Comparison of ENCODE assay signal across 8 cellular contexts in genomic region chrX:155215443-155216178, GRCh38. TPM values are rescaled to one million over a fixed set of nuclear protein-coding genes. Genes with fewer than 3 reads are reported as not detected.
DNase-seq lines count a peak whose midpoint lies in the region; ATAC-seq, FAIRE-seq and TF ChIP-seq lines count a peak whose summit lies in the region.

No MANE protein-coding gene starts in this region.

- peaks cover 0 to 8% of the 10 kb centered on the region in 2 donors for H3K4me1 ChIP-seq in adrenal gland (replicated peaks in 1 of 2)
- H3K4me1 ChIP-seq in keratinocyte (ENCODE audit: control insufficient read depth, extremely low read depth, insufficient read depth, low read length), result peaks cover 4% of the 10 kb centered on the region
- H3K4me1 ChIP-seq in stomach, result peaks cover 0 to 24% (median 15%) of the 10 kb centered on the region in 4 donors

- H3K27ac ChIP-seq in adrenal gland, result peak overlapping the region in 4 of 5 donors; percentile 24 to 93 (median 58)
- peak overlapping the region; percentile 59 for H3K27ac ChIP-seq in keratinocyte (ENCODE audit: control insufficient read depth, insufficient read depth, low read length)
- peak overlapping the region; percentile 80 to 93 (median 90) for H3K27ac ChIP-seq in stomach

- TF ChIP-seq EP300 in stomach (IDR thresholded peaks at IDR 0.05), result no peak

- H3K9ac ChIP-seq in keratinocyte (ENCODE audit: control insufficient read depth, extremely low read depth, insufficient read depth, low read length), result peak overlapping the region; percentile 76

- TF ChIP-seq CTCF in adrenal gland (IDR thresholded peaks at IDR 0.05) (no peak), keratinocyte (optimal IDR thresholded peaks at IDR 0.05 in 1 of 3, IDR thresholded peaks at IDR 0.05 in 1 of 3, conservative IDR thresholded peaks at IDR 0.05 in 1 of 3; ENCODE audit: extremely low read depth in 1 of 3, insufficient read depth in 2 of 3, low read length in 3 of 3) (no peak), stomach (IDR thresholded peaks at IDR 0.05) (no peak)

- dilution Hi-C loops in keratinocyte (cut with MboI; ENCODE audit: extremely low pct_ligation_motif_present, low sequenced_read_pairs), result no loop called here

- no peaks in the 10 kb centered on the region for H4K20me1 ChIP-seq in keratinocyte (ENCODE audit: control insufficient read depth, extremely low read depth, insufficient read depth, low read length)

- H3K4me3 ChIP-seq in adrenal gland, result peak overlapping the region in 1 of 4 donors; percentile 81
- peak overlapping the region; percentile 57 to 80 (median 77) for H3K4me3 ChIP-seq in keratinocyte (ENCODE audit: control insufficient read depth in 2 of 3, extremely low read depth in 1 of 3, insufficient read depth in 2 of 3, low read depth in 1 of 3, low read length in 3 of 3)
- H3K4me3 ChIP-seq in stomach, result peak overlapping the region; percentile 61 to 85 (median 74)

- H3K4me2 ChIP-seq in keratinocyte (ENCODE audit: control insufficient read depth, extremely low read depth, insufficient read depth, low read depth, low read length), result peak overlapping the region; percentile 84

- intact Hi-C loops in adrenal gland (cut with DNase I) (no loop called here), stomach (cut with DNase I; ENCODE audit: low total_unique reads) (no loop called here)

- 41 to 75% (median 55%) methylated on average over 8 to 15 of the region's 15 CpGs for WGBS in adrenal gland, 4 donors
- 37 to 65% (median 44%) methylated on average over 15 of the region's 15 CpGs for WGBS in stomach, 5 donors

- H3K36me3 ChIP-seq in adrenal gland (replicated peaks in 1 of 2) (no peaks in the 10 kb centered on the region), keratinocyte (ENCODE audit: control insufficient read depth in 2 of 2, extremely low read depth in 1 of 2, insufficient read depth in 2 of 2, low read length in 2 of 2) (no peaks in the 10 kb centered on the region), stomach (peaks cover 0 to 4% (median under 1%) of the 10 kb centered on the region in 4 donors)

- FAIRE-seq in keratinocyte (lab: Jason Lieb, UNC), result no peak

- H2AFZ ChIP-seq in keratinocyte (ENCODE audit: control insufficient read depth, low read length), result peak overlapping the region; percentile 89

- no peaks in the 10 kb centered on the region for H3K9me3 ChIP-seq in adrenal gland (replicated peaks in 1 of 3)
- no peaks in the 10 kb centered on the region for H3K9me3 ChIP-seq in keratinocyte (ENCODE audit: control insufficient read depth, low read depth, low read length)
- H3K9me3 ChIP-seq in stomach, result no peaks in the 10 kb centered on the region

- H3K27me3 ChIP-seq in adrenal gland (no peaks in the 10 kb centered on the region), keratinocyte (ENCODE audit: control insufficient read depth, extremely low read depth, insufficient read depth, low read length) (no peaks in the 10 kb centered on the region), stomach (no peaks in the 10 kb centered on the region)

- TF ChIP-seq POLR2A in adrenal gland (IDR thresholded peaks at IDR 0.05) (no peak), stomach (IDR thresholded peaks at IDR 0.05) (no peak)

- H3K9me1 ChIP-seq in keratinocyte (ENCODE audit: control insufficient read depth, extremely low read depth, insufficient read depth, low read length), result no peaks in the 10 kb centered on the region

- ATAC-seq in GM19395 (IDR thresholded peaks at IDR 0.05; ENCODE audit: unreplicated experiment), result peak; percentile 47
- ATAC-seq in HG03432 (IDR thresholded peaks at IDR 0.05; ENCODE audit: unreplicated experiment), result peak; percentile 43

- peaks cover 25% of the 10 kb centered on the region for H3K79me2 ChIP-seq in keratinocyte (ENCODE audit: control insufficient read depth, insufficient read depth, low read length)

- DNase-seq in CD1c-positive myeloid dendritic cell (ENCODE audit: extremely low spot score), result peak; percentile 1
- no peak for DNase-seq in adrenal gland
- DNase-seq in keratinocyte (ENCODE audit: low read depth, low spot score), result no peak
- no peak for DNase-seq in stomach
- DNase-seq in epidermal melanocyte (ENCODE audit: insufficient read length, low spot score), result no peak
- no peak for DNase-seq in 8988T

RNA-seq across cellular contexts. Expression of gene VBP1, which starts 0.6 kb away (rescaled TPM):
- total RNA-seq in adrenal gland (10 to 100 TPM; 18.2 to 46.3 (median 39.9) TPM), stomach (10 to 100 TPM in 3 of 5 donors, 1 to 10 TPM in 2; 8.8 to 50.7 (median 13.0) TPM)
- polyA plus RNA-seq in adrenal gland (10 to 100 TPM; 18.7 to 85.4 (median 19.5) TPM), keratinocyte (27.9 to 66.8 TPM (median 35.6 TPM) in 3 replicates), stomach (10 to 100 TPM; 22.2 to 41.9 (median 41.5) TPM)
- 49.1 TPM for polyA plus RNA-seq in keratinocyte (2011; ENCODE audit: low read depth)
- 38.5 and 87.8 TPM in 2 replicates for polyA plus RNA-seq in keratinocyte (2011; cell fraction: cytosol; rRNA removed)
- polyA plus RNA-seq in keratinocyte (2011; cell fraction: nucleus; rRNA removed), result 24.0 and 25.9 TPM in 2 replicates
- polyA plus RNA-seq in keratinocyte (2012; ENCODE audit: low replicate concordance), result 27.1 and 36.9 TPM in 2 replicates
- 1.1 to 28.0 TPM (median 11.2 TPM) in 3 replicates for polyA minus RNA-seq in keratinocyte
- 16.5 TPM for polyA minus RNA-seq in keratinocyte (2011; cell fraction: cytosol; rRNA and poly(A)+ RNA removed)
- polyA minus RNA-seq in keratinocyte (2011; cell fraction: nucleus; rRNA and poly(A)+ RNA removed), result 4.4 and 9.5 TPM in 2 replicates

RNA-seq across cellular contexts. Expression of gene RAB39B, which starts 48.7 kb away (rescaled TPM):
- total RNA-seq in adrenal gland (1 to 10 TPM in 2 of 8 donors, under 1 TPM in 6; 0.18 to 2.1 (median 0.74) TPM), stomach (1 to 10 TPM in 1 of 5 donors, under 1 TPM in 3, not detected in 1; under 0.01 to 1.5 (median 0.51) TPM)
- polyA plus RNA-seq in adrenal gland (1 to 10 TPM in 2 of 3 donors, under 1 TPM in 1; 0.77 to 2.6 (median 1.8) TPM), keratinocyte (0.05 to 0.07 TPM in 2 of 3 replicates, not detected in the other), stomach (under 1 TPM; 0.25 to 0.61 (median 0.31) TPM)
- polyA plus RNA-seq in keratinocyte (2011; ENCODE audit: low read depth), result not detected
- 0.01 TPM in 1 of 2 replicates, not detected in the other for polyA plus RNA-seq in keratinocyte (2011; cell fraction: cytosol; rRNA removed)
- polyA plus RNA-seq in keratinocyte (2011; cell fraction: nucleus; rRNA removed), result 0.03 TPM in 1 of 2 replicates, not detected in the other
- polyA plus RNA-seq in keratinocyte (2012; ENCODE audit: low replicate concordance), result not detected in 2 replicates
- polyA minus RNA-seq in keratinocyte, result not detected in 3 replicates
- not detected for polyA minus RNA-seq in keratinocyte (2011; cell fraction: cytosol; rRNA and poly(A)+ RNA removed)
- polyA minus RNA-seq in keratinocyte (2011; cell fraction: nucleus; rRNA and poly(A)+ RNA removed), result not detected in 2 replicates
